Comparison of ENCODE assay signal across 8 cellular contexts in genomic region chr6:108559884-108560462, GRCh38. TPM values are rescaled to one million over a fixed set of nuclear protein-coding genes. Genes with fewer than 3 reads are reported as not detected.
DNase-seq lines count a peak whose midpoint lies in the region; ATAC-seq and TF ChIP-seq lines count a peak whose summit lies in the region.

No MANE protein-coding gene starts in this region.

- no peaks in the 10 kb centered on the region for H3K9me3 ChIP-seq in OCI-LY3 (ENCODE audit: insufficient read depth, low read length)
- no peaks in the 10 kb centered on the region for H3K9me3 ChIP-seq in iPS-15b (ENCODE audit: control insufficient read depth, insufficient read depth, low read length)
- no peaks in the 10 kb centered on the region for H3K9me3 ChIP-seq in gastrocnemius medialis

- H3K36me3 ChIP-seq in OCI-LY3 (replicated peaks; ENCODE audit: low read depth, low read length) (no peaks in the 10 kb centered on the region), brain microvascular endothelial cell (replicated peaks) (no peaks in the 10 kb centered on the region), iPS-15b (ENCODE audit: control insufficient read depth, insufficient read depth, low read length) (no peaks in the 10 kb centered on the region), gastrocnemius medialis (peaks cover 0 to 9% of the 10 kb centered on the region in 2 donors)

- TF ChIP-seq CTCF in HL-60 (IDR thresholded peaks at IDR 0.05; ENCODE audit: insufficient read depth, low read length) (no peak), OCI-LY3 (IDR thresholded peaks at IDR 0.05; ENCODE audit: low read depth, low read length) (no peak), brain microvascular endothelial cell (IDR thresholded peaks at IDR 0.05; ENCODE audit: low read depth, low read length, missing control alignments) (no peak), gastrocnemius medialis (IDR thresholded peaks at IDR 0.05 in 4 of 5, conservative IDR thresholded peaks at IDR 0.05 in 1 of 5) (no peak)

- peak overlapping the region; percentile 61 for H3K9ac ChIP-seq in OCI-LY3 (ENCODE audit: low read length)
- H3K9ac ChIP-seq in iPS-15b (ENCODE audit: low read depth, low read length) = peak overlapping the region; percentile 60

- DNase-seq in Right ventricle myocardium inferior (ENCODE audit: missing footprints) (no peak), cardiac septum (ENCODE audit: low spot score) (no peak), HL-60 (ENCODE audit: low read depth in 1 of 2, low spot score in 1 of 2) (peak in 1 of 2 experiments; percentile 50), brain microvascular endothelial cell (peak; percentile 68), gastrocnemius medialis (peak; percentile 70 to 91), GOT3 (lab: John Stamatoyannopoulos, UW) (no peak)

- H3K4me1 ChIP-seq in OCI-LY3 (ENCODE audit: low read length) (peaks cover 18% of the 10 kb centered on the region), iPS-15b (ENCODE audit: control insufficient read depth, insufficient read depth, low read length) (peaks cover 20% of the 10 kb centered on the region), gastrocnemius medialis (peaks cover 38% of the 10 kb centered on the region in 2 donors)

- H4K20me1 ChIP-seq in OCI-LY3 (ENCODE audit: insufficient read depth, low read length) = peaks cover 23% of the 10 kb centered on the region

- H3K27me3 ChIP-seq in HL-60 (ENCODE audit: insufficient read depth, poor library complexity, severe bottlenecking) (no peaks in the 10 kb centered on the region), OCI-LY3 (ENCODE audit: low read depth, low read length) (peaks cover 30% of the 10 kb centered on the region), brain microvascular endothelial cell (replicated peaks) (no peaks in the 10 kb centered on the region), iPS-15b (ENCODE audit: control insufficient read depth, insufficient read depth, low read length) (peaks cover 43% of the 10 kb centered on the region), gastrocnemius medialis (no peaks in the 10 kb centered on the region)

- H3K4me3 ChIP-seq in HL-60 (replicated peaks; ENCODE audit: insufficient read depth, low read length) (peak overlapping the region; percentile 89), OCI-LY3 (ENCODE audit: low read length) (peak overlapping the region; percentile 97), brain microvascular endothelial cell (ENCODE audit: low read depth, low read length) (peak overlapping the region; percentile 85), iPS-15b (ENCODE audit: low read depth, low read length) (peak overlapping the region; percentile 95), gastrocnemius medialis (peak overlapping the region; percentile 85 to 99 (median 96))

- intact Hi-C loops in Right ventricle myocardium inferior (cut with DNase I) (loop anchor here (1.0 to 5.0 kb wide), 8 partner anchors 29 to 522 kb away; partner anchors contain the start of gene ARMC2), cardiac septum (cut with DNase I) (loop anchor here (2.0 to 10.0 kb wide), 6 partner anchors 95 to 825 kb away; partner anchors contain the start of gene CD164), gastrocnemius medialis (cut with DNase I; ENCODE audit: low total_unique reads) (loop anchor here (1.0 to 10.0 kb wide), 8 partner anchors 33 to 895 kb away; partner anchors contain the start of genes CD164, CEP57L1, MICAL1 and SESN1)

- H2AFZ ChIP-seq in OCI-LY3 (ENCODE audit: low read depth, low read length) = peak overlapping the region; percentile 40; the same call in 1 of the 2 replicates

- in situ Hi-C loops in brain microvascular endothelial cell (cut with HindIII; ENCODE audit: low pct_ligation_motif_present, low sequenced_read_pairs) = no loop called here
- in situ Hi-C loops in gastrocnemius medialis (cut with MboI; ENCODE audit: low sequenced_read_pairs in 4 of 4) = loop anchor here in 3 of 4 donors (5.0 to 25.0 kb wide), 2 partner anchors 97 to 102 kb away; no protein-coding TSS in a partner anchor

- peak overlapping the region; percentile 85 for H3K4me2 ChIP-seq in OCI-LY3 (ENCODE audit: low read length)

- H3K79me2 ChIP-seq in OCI-LY3 (ENCODE audit: low read length) = no peaks in the 10 kb centered on the region

- ATAC-seq in Right ventricle myocardium inferior = peak; percentile 1
- ATAC-seq in gastrocnemius medialis = peak; percentile 13 to 29

- H3K27ac ChIP-seq in HL-60 (replicated peaks) = peak overlapping the region; percentile 94
- no peak overlapping the region for H3K27ac ChIP-seq in OCI-LY3 (ENCODE audit: low read length)
- H3K27ac ChIP-seq in brain microvascular endothelial cell = peak overlapping the region; percentile 71
- peak overlapping the region; percentile 95 to 100 (median 100) for H3K27ac ChIP-seq in gastrocnemius medialis

- no peak for TF ChIP-seq POLR2A in gastrocnemius medialis (IDR thresholded peaks at IDR 0.05)

RNA-seq across cellular contexts. Expression of gene FOXO3, which starts 0.7 kb away (rescaled TPM):
- total RNA-seq in Right ventricle myocardium inferior = 32.3 TPM
- total RNA-seq in cardiac septum = 32.1 TPM
- total RNA-seq in gastrocnemius medialis = 100 to 1,000 TPM; 111 to 293 (median 183) TPM

Comparison
In these comparisons a context has a peak if more than half of its experiments do, and no peak if none do; other contexts are left out.
1. DNase-seq: peak in brain microvascular endothelial cell (single experiment) and gastrocnemius medialis (2 of 2); none in Right ventricle myocardium inferior (single experiment), cardiac septum (single experiment) and GOT3 (single experiment).
2. Peak in every context shown above with its lines, with median percentiles within 50 percentile points of each other: H3K4me3 ChIP-seq.